11 cellular contexts compared by ENCODE assay signal in genomic region chr19:18016209-18016970, GRCh38. TPM values are rescaled to one million over a fixed set of nuclear protein-coding genes. Genes with fewer than 3 reads are reported as not detected.
DNase-seq lines count a peak whose midpoint lies in the region; ATAC-seq and TF ChIP-seq lines count a peak whose summit lies in the region.
"Not testable (repeated sequence)": the region's sequence is repeated elsewhere in the genome, so short reads cannot be mapped to it uniquely, and the experiment has no call there.
"Had no signal": no experiment of that assay in that cellular context is flagged by ENCODE, and none has a peak within 500 bp of the region (broad histone marks: within the 10 kb centered on the region; RNA-seq: fewer than 3 reads in every experiment).

No MANE protein-coding gene starts in this region.

- H3K27me3 ChIP-seq in breast epithelium; gastroesophageal sphincter; lower lobe of right lung (ENCODE audit: low read depth); sigmoid colon; vagina: not testable (repeated sequence)

- H3K9me3 Mint-ChIP-seq in activated T-cell treated with anti-CD3 and anti-CD28 coated beads, Interleukin-2, amount 50 U/mL, for 72 hours: not testable (repeated sequence)

- H3K4me1 ChIP-seq in breast epithelium (peaks cover 14 to 17% of the 10 kb centered on the region in 2 donors), gastroesophageal sphincter (peaks cover 0 to 76% (median 28%) of the 10 kb centered on the region in 3 donors), lower lobe of right lung (peaks cover 80% of the 10 kb centered on the region), sigmoid colon (peaks cover 0 to 47% (median 33%) of the 10 kb centered on the region in 4 donors), vagina (peaks cover 37% of the 10 kb centered on the region)

- peak overlapping the region; percentile 9 for H3K27ac Mint-ChIP-seq in activated T-cell treated with anti-CD3 and anti-CD28 coated beads, Interleukin-2, amount 50 U/mL, for 72 hours

- DNase-seq in MV-4-11 (lab: John Stamatoyannopoulos, UW): peak; percentile 10
- DNase-seq in activated T-cell treated with anti-CD3 and anti-CD28 coated beads, Interleukin-2, amount 50 U/mL, for 72 hours; breast epithelium (ENCODE audit: low spot score in 2 of 2); lower lobe of right lung; sigmoid colon; substantia nigra (lab: John Stamatoyannopoulos, UW); vagina (ENCODE audit: extremely low spot score in 2 of 2): not testable (repeated sequence)

- H3K4me3 Mint-ChIP-seq in activated T-cell treated with anti-CD3 and anti-CD28 coated beads, Interleukin-2, amount 50 U/mL, for 72 hours: not testable (repeated sequence)

- peaks cover 73% of the 10 kb centered on the region for H3K4me1 Mint-ChIP-seq in activated T-cell treated with anti-CD3 and anti-CD28 coated beads, Interleukin-2, amount 50 U/mL, for 72 hours (ENCODE audit: low read depth)

- H3K36me3 ChIP-seq in breast epithelium: not testable (repeated sequence)
- H3K36me3 ChIP-seq in gastroesophageal sphincter (peaks cover 0 to 43% of the 10 kb centered on the region in 2 donors), lower lobe of right lung (peaks cover 44% of the 10 kb centered on the region), sigmoid colon (peaks cover 9 to 31% (median 17%) of the 10 kb centered on the region in 4 donors), vagina (peaks cover 0 to 20% of the 10 kb centered on the region in 2 donors)

- TF ChIP-seq EP300 in gastroesophageal sphincter (IDR thresholded peaks at IDR 0.05); sigmoid colon (IDR thresholded peaks at IDR 0.05): not testable (repeated sequence)

- TF ChIP-seq CTCF in breast epithelium (IDR thresholded peaks at IDR 0.05); gastroesophageal sphincter (IDR thresholded peaks at IDR 0.05); lower lobe of right lung (IDR thresholded peaks at IDR 0.05); sigmoid colon (IDR thresholded peaks at IDR 0.05); vagina (IDR thresholded peaks at IDR 0.05): not testable (repeated sequence)

- not testable (repeated sequence) for TF ChIP-seq POLR2A in breast epithelium (IDR thresholded peaks at IDR 0.05); gastroesophageal sphincter (IDR thresholded peaks at IDR 0.05); sigmoid colon (IDR thresholded peaks at IDR 0.05); vagina (IDR thresholded peaks at IDR 0.05)

- peaks cover 12 to 23% of the 10 kb centered on the region in 2 donors for H3K36me3 Mint-ChIP-seq in activated T-cell treated with anti-CD3 and anti-CD28 coated beads, Interleukin-2, amount 50 U/mL, for 72 hours (ENCODE audit: insufficient read depth in 2 of 2)

- 71 to 81% methylated on average over 1 to 6 of the region's 16 CpGs for WGBS in gastroesophageal sphincter (ENCODE audit: low coverage in 1 of 2), 2 donors
- WGBS in sigmoid colon, 2 donors: 81 to 85% methylated on average over 16 of the region's 16 CpGs

- not testable (repeated sequence) for H3K4me3 ChIP-seq in breast epithelium, gastroesophageal sphincter, lower lobe of right lung, sigmoid colon, vagina

- intact Hi-C loops in breast epithelium (cut with DNase I; ENCODE audit: low total_unique reads); lower lobe of right lung (cut with DNase I); sigmoid colon (cut with DNase I); vagina (cut with DNase I): not testable (repeated sequence)

- ATAC-seq in activated T-cell treated with anti-CD3 and anti-CD28 coated beads, Interleukin-2, amount 50 U/mL, for 72 hours (replicated peaks in 1 of 2); gastroesophageal sphincter; lower lobe of right lung: not testable (repeated sequence)

- H3K27ac ChIP-seq in breast epithelium: peak overlapping the region; percentile 68 to 82
- H3K27ac ChIP-seq in gastroesophageal sphincter: peak overlapping the region in 3 of 4 donors; percentile 79 to 83 (median 81)
- H3K27ac ChIP-seq in lower lobe of right lung: peak overlapping the region; percentile 74
- H3K27ac ChIP-seq in sigmoid colon: peak overlapping the region; percentile 74 to 84 (median 82)
- peak overlapping the region; percentile 92 for H3K27ac ChIP-seq in substantia nigra (ENCODE audit: low read depth, low read length, poor library complexity, severe bottlenecking)
- peak overlapping the region; percentile 46 for H3K27ac ChIP-seq in vagina

- H3K9me3 ChIP-seq in breast epithelium, gastroesophageal sphincter, lower lobe of right lung, sigmoid colon, vagina: not testable (repeated sequence)

- H3K27me3 Mint-ChIP-seq in activated T-cell treated with anti-CD3 and anti-CD28 coated beads, Interleukin-2, amount 50 U/mL, for 72 hours (ENCODE audit: low read depth): not testable (repeated sequence)

RNA-seq across cellular contexts. Expression of gene ARRDC2, which starts 8.4 kb away (rescaled TPM):
- total RNA-seq in activated T-cell treated with anti-CD3 and anti-CD28 coated beads, Interleukin-2, amount 50 U/mL, for 72 hours: 10 to 100 TPM; 41.4 to 47.9 TPM
- total RNA-seq in breast epithelium: 10 to 100 TPM; 49.4 to 89.3 (median 53.4) TPM
- total RNA-seq in gastroesophageal sphincter: 10 to 100 TPM; 31.9 to 64.6 (median 47.5) TPM
- total RNA-seq in lower lobe of right lung: 89.4 TPM
- 10 to 100 TPM; 34.5 to 54.2 (median 37.0) TPM for total RNA-seq in sigmoid colon
- polyA plus RNA-seq in sigmoid colon: 10 to 100 TPM; 22.2 to 44.2 (median 36.5) TPM
- total RNA-seq in vagina: 54.5 TPM

RNA-seq across cellular contexts. Expression of gene KCNN1, which starts 49.5 kb away (rescaled TPM):
- 1 to 10 TPM in 1 of 2 donors, under 1 TPM in 1; 0.69 to 1.2 TPM for total RNA-seq in activated T-cell treated with anti-CD3 and anti-CD28 coated beads, Interleukin-2, amount 50 U/mL, for 72 hours
- under 1 TPM in 2 of 3 donors, not detected in 1; 0.33 to 0.59 TPM for total RNA-seq in breast epithelium
- under 1 TPM in 2 of 4 donors, not detected in 2; 0.20 to 0.89 TPM for total RNA-seq in gastroesophageal sphincter
- total RNA-seq in lower lobe of right lung: not detected
- under 1 TPM in 2 of 4 donors, not detected in 2; 0.33 to 0.55 TPM for total RNA-seq in sigmoid colon
- under 1 TPM in 1 of 3 donors, not detected in 2; 0.17 TPM for polyA plus RNA-seq in sigmoid colon
- total RNA-seq in vagina: 1.5 TPM
- total RNA-seq: esophagus mucosa, osteoblast had no signal
- polyA plus RNA-seq: CD8-positive, alpha-beta memory T cell had no signal
